Comparison of ENCODE assay signal across 27 cellular contexts in genomic region chr5:159837860-159838259, GRCh38.
"Had no signal": no experiment of that assay in that cellular context is flagged by ENCODE, and none has a peak within 500 bp of the region (broad histone marks: within the 10 kb centered on the region; RNA-seq: fewer than 3 reads in every experiment).

No MANE protein-coding gene starts in this region.

- DNase-seq: dorsolateral prefrontal cortex; effector CD4-positive, alpha-beta T cell; foreskin melanocyte; glutamatergic neuron; heart right ventricle; hippocampal formation; immature natural killer cell; islet precursor cell; mesendoderm; midbrain; naive thymus-derived CD4-positive, alpha-beta T cell; ovary; posterior cingulate gyrus; psoas muscle; right cardiac atrium; sigmoid colon; stimulated activated CD4-positive, alpha-beta T cell treated with anti-CD3 and anti-CD28 coated beads, Interleukin-2, amount 100 ng/mL, for 24 hours; stimulated activated CD4-positive, alpha-beta T cell treated with anti-CD3 and anti-CD28 coated beads, Interleukin-4, amount 100 ng/mL, for 24 hours; stimulated activated naive CD4-positive, alpha-beta T cell treated with Interleukin-2 at 50 U/mL for 16 hours; stomach; thyroid gland; trophoblast cell had no signal

- H3K27ac ChIP-seq: dorsolateral prefrontal cortex, esophagus muscularis mucosa, heart right ventricle, neural progenitor cell, ovary, psoas muscle, sigmoid colon, stomach, thyroid gland, vagina had no signal

- H3K4me3 ChIP-seq: dorsolateral prefrontal cortex, esophagus muscularis mucosa, heart right ventricle, neural progenitor cell, ovary, psoas muscle, sigmoid colon, stomach, thyroid gland, vagina had no signal

- ATAC-seq: heart right ventricle; left lobe of liver; naive thymus-derived CD4-positive, alpha-beta T cell; psoas muscle; right cardiac atrium; stimulated activated effector memory CD8-positive, alpha-beta T cell treated with anti-CD3 and anti-CD28 coated beads, Interleukin-12 subunit alpha, Interleukin-12 subunit beta, amount 100 ng/mL, for 72 hours had no signal

- H3K9me3 ChIP-seq: ovary, psoas muscle, stomach, thyroid gland, vagina had no signal

- H3K36me3 ChIP-seq: esophagus muscularis mucosa, heart right ventricle, neural progenitor cell, ovary, sigmoid colon, stomach, thyroid gland, vagina had no signal

- H3K27me3 ChIP-seq: dorsolateral prefrontal cortex, esophagus muscularis mucosa, neural progenitor cell, ovary, sigmoid colon, stomach, thyroid gland, vagina had no signal

- H3K4me1 ChIP-seq: esophagus muscularis mucosa, heart right ventricle, neural progenitor cell, psoas muscle, sigmoid colon, stomach, thyroid gland, vagina had no signal
